In the genomic region with DNA sequence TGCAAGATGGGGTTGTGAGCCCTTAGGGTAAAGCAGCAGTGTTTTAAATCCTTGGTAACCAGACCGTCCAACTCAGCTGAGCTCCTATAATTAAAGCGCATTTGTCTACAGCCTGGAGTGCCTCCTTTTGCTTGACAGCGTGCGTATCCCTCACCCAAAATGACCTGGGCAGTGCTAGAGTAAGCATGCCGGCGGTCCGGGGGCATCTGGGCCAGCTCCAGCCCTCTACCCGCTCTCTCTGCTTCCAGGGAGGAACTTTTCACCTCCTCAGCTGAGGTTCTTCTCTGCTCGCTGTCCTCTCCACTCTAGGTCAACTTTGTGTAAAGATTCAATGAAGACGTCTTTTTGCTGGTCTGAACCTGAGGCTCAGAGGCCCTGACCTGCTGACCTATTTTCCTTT, we compare ENCODE assay signal across 35 cellular contexts.
DNase-seq lines count a peak whose midpoint lies in the region; ATAC-seq and TF ChIP-seq lines count a peak whose summit lies in the region.
"Had no signal": no experiment of that assay in that cellular context is flagged by ENCODE, and none has a peak within 500 bp of the region (broad histone marks: within the 10 kb centered on the region; RNA-seq: fewer than 3 reads in every experiment).

No MANE protein-coding gene starts in this region.

- TF ChIP-seq CTCF in esophagus muscularis mucosa (IDR thresholded peaks at IDR 0.05) (no peak), osteocyte (IDR thresholded peaks at IDR 0.05) (no peak)

- peak overlapping the region; percentile 30 for H3K18ac ChIP-seq in neuronal stem cell (ENCODE audit: low read length)

- H2BK5ac ChIP-seq in neuronal stem cell (ENCODE audit: low read length), result no peak overlapping the region

- H3K4me3 Mint-ChIP-seq in osteocyte (ENCODE audit: unreplicated experiment), result no peak overlapping the region
- no peak overlapping the region for H3K4me3 Mint-ChIP-seq in stimulated activated naive B cell treated with anti-CD40 and anti-IgM and Interleukin-4, amounts not matched to agents 10 μg/mL and 1 μg/mL and 100 μg/mL, for 72 hours
- H3K4me3 Mint-ChIP-seq: B cell; CD14-positive monocyte; CD4-positive, alpha-beta memory T cell; CD4-positive, alpha-beta T cell; CD4-positive, CD25-positive, alpha-beta regulatory T cell; CD8-positive, alpha-beta memory T cell; CD8-positive, alpha-beta T cell had no signal

- H3K9me3 ChIP-seq in esophagus muscularis mucosa (no peaks in the 10 kb centered on the region), neuronal stem cell (replicated peaks in 1 of 2; ENCODE audit: control insufficient read depth in 2 of 2, insufficient read depth in 1 of 2, low read depth in 1 of 2, low read length in 2 of 2) (peaks cover 0 to 4% of the 10 kb centered on the region in 2 donors)
- H3K9me3 ChIP-seq: A549, BE2C, BLaER1, Caco-2 had no signal

- H2BK120ac ChIP-seq in neuronal stem cell (ENCODE audit: low read depth, low read length), result no peak overlapping the region

- no peak overlapping the region for H3K23ac ChIP-seq in neuronal stem cell (ENCODE audit: low read depth, low read length, poor library complexity)

- no peak for TF ChIP-seq EP300 in esophagus muscularis mucosa (IDR thresholded peaks at IDR 0.05)

- H3K27ac ChIP-seq in esophagus muscularis mucosa (replicated peaks in 1 of 4) (no peak overlapping the region), neuronal stem cell (replicated peaks; ENCODE audit: low read length) (no peak overlapping the region)
- H3K27ac ChIP-seq: 22Rv1; A549; BLaER1; BLaER1 treated with 17β-estradiol and CSF1 and Interleukin-3, amounts not matched to agents 10 nM and 100 nM; C4-2B had no signal

- H2BK12ac ChIP-seq in neuronal stem cell (ENCODE audit: low read length), result no peak overlapping the region

- H3K4me2 ChIP-seq in neuronal stem cell (ENCODE audit: insufficient read depth, low read length, poor library complexity, severe bottlenecking), result no peak overlapping the region
- H3K4me2 ChIP-seq: A549; BLaER1; BLaER1 treated with 17β-estradiol and CSF1 and Interleukin-3, amounts not matched to agents 10 nM and 100 nM had no signal

- no peaks in the 10 kb centered on the region for H3K79me1 ChIP-seq in neuronal stem cell (ENCODE audit: low read depth, low read length)

- H3K27ac Mint-ChIP-seq in osteocyte (ENCODE audit: unreplicated experiment), result no peak overlapping the region
- H3K27ac Mint-ChIP-seq in stimulated activated naive B cell treated with anti-CD40 and anti-IgM and Interleukin-4, amounts not matched to agents 10 μg/mL and 1 μg/mL and 100 μg/mL, for 72 hours, result peak overlapping the region; percentile 11
- H3K27ac Mint-ChIP-seq: B cell; CD14-positive monocyte; CD4-positive, alpha-beta memory T cell; CD4-positive, alpha-beta T cell; CD4-positive, CD25-positive, alpha-beta regulatory T cell; CD8-positive, alpha-beta memory T cell; CD8-positive, alpha-beta T cell had no signal

- 82% methylated on average over 10 of the region's 10 CpGs for WGBS in esophagus muscularis mucosa
- no CpG with 5 or more reads among the region's 10 CpGs for WGBS in neuronal stem cell (ENCODE audit: extremely low coverage in 2 of 2, insufficient read length in 2 of 2, insufficient replicate concordance in 1 of 2), 2 donors

- no peak for TF ChIP-seq POLR2A in esophagus muscularis mucosa (IDR thresholded peaks at IDR 0.05; ENCODE audit: low read depth)

- DNase-seq in esophagus muscularis mucosa (ENCODE audit: extremely low spot score) (peak; percentile 75), neuronal stem cell (ENCODE audit: low spot score) (no peak), osteocyte (ENCODE audit: extremely low spot score, unreplicated experiment) (peak; percentile 75), mesenteric fat pad (ENCODE audit: low spot score) (no peak), NCI-H1417 (lab: John Stamatoyannopoulos, UW) (no peak)
- DNase-seq in stimulated activated naive B cell treated with anti-CD40 and anti-IgM and Interleukin-4, amounts not matched to agents 10 μg/mL and 1 μg/mL and 100 μg/mL, for 72 hours, result no peak
- DNase-seq: 8988T; ACHN; AML-193; BE2C; C1 segment of cervical spinal cord; Caco-2; Calu3; CD4-positive, alpha-beta memory T cell; CD4-positive, alpha-beta T cell; CD4-positive, CD25-positive, alpha-beta regulatory T cell; CD8-positive, alpha-beta memory T cell; CD8-positive, alpha-beta T cell; COR-L47; DMS 273 treated with DMSO at 0.1 percent for 48 hours; DMS153; DMS53; DMS79; DMS79 treated with DMSO at 0.1 percent for 48 hours; DND-41; EL had no signal

- H3K4ac ChIP-seq in neuronal stem cell (ENCODE audit: low read length), result no peak overlapping the region

- H3K14ac ChIP-seq in neuronal stem cell (ENCODE audit: low read length), result no peak overlapping the region

- H4K91ac ChIP-seq in neuronal stem cell (ENCODE audit: low read depth, low read length, poor library complexity), result no peak overlapping the region

- intact Hi-C loops in esophagus muscularis mucosa (cut with DNase I), result no loop called here

- H3K9me3 Mint-ChIP-seq in osteocyte (ENCODE audit: unreplicated experiment), result no peaks in the 10 kb centered on the region
- peaks cover 3 to 7% of the 10 kb centered on the region in 2 donors for H3K9me3 Mint-ChIP-seq in stimulated activated naive B cell treated with anti-CD40 and anti-IgM and Interleukin-4, amounts not matched to agents 10 μg/mL and 1 μg/mL and 100 μg/mL, for 72 hours
- H3K9me3 Mint-ChIP-seq: CD8-positive, alpha-beta T cell had no signal

- no peaks in the 10 kb centered on the region for H3K4me1 ChIP-seq in esophagus muscularis mucosa
- H3K4me1 ChIP-seq in neuronal stem cell (ENCODE audit: control insufficient read depth in 2 of 2, insufficient read depth in 1 of 2, low read depth in 1 of 2, low read length in 2 of 2), result peaks cover 0 to 9% of the 10 kb centered on the region in 2 donors
- H3K4me1 ChIP-seq: A549, BE2C, BLaER1, Caco-2 had no signal

- no peak for ATAC-seq in stimulated activated naive B cell treated with anti-CD40 and anti-IgM and Interleukin-4, amounts not matched to agents 10 μg/mL and 1 μg/mL and 100 μg/mL, for 72 hours (replicated peaks)
- no peak for ATAC-seq in HG03432 (IDR thresholded peaks at IDR 0.05; ENCODE audit: unreplicated experiment)
- no peak for ATAC-seq in HG02840 (IDR thresholded peaks at IDR 0.05; ENCODE audit: low FRiP score, unreplicated experiment)
- ATAC-seq: A549; CD8-positive, alpha-beta T cell had no signal

- no peaks in the 10 kb centered on the region for H3K27me3 Mint-ChIP-seq in osteocyte (ENCODE audit: unreplicated experiment)
- peaks cover 6 to 15% of the 10 kb centered on the region in 2 donors for H3K27me3 Mint-ChIP-seq in stimulated activated naive B cell treated with anti-CD40 and anti-IgM and Interleukin-4, amounts not matched to agents 10 μg/mL and 1 μg/mL and 100 μg/mL, for 72 hours
- H3K27me3 Mint-ChIP-seq: B cell; CD4-positive, alpha-beta memory T cell; CD4-positive, CD25-positive, alpha-beta regulatory T cell had no signal

- H2AFZ ChIP-seq in neuronal stem cell (ENCODE audit: low read length), result no peak overlapping the region

- no peaks in the 10 kb centered on the region for H3K36me3 Mint-ChIP-seq in osteocyte (ENCODE audit: unreplicated experiment)
- H3K36me3 Mint-ChIP-seq in stimulated activated naive B cell treated with anti-CD40 and anti-IgM and Interleukin-4, amounts not matched to agents 10 μg/mL and 1 μg/mL and 100 μg/mL, for 72 hours, result peaks cover 4 to 9% of the 10 kb centered on the region in 2 donors
- H3K36me3 Mint-ChIP-seq: CD14-positive monocyte; CD4-positive, alpha-beta memory T cell; CD4-positive, CD25-positive, alpha-beta regulatory T cell had no signal

- no peak overlapping the region for H4K8ac ChIP-seq in neuronal stem cell (ENCODE audit: low read depth, low read length)

- no peaks in the 10 kb centered on the region for H3K4me1 Mint-ChIP-seq in osteocyte (ENCODE audit: unreplicated experiment)
- H3K4me1 Mint-ChIP-seq in stimulated activated naive B cell treated with anti-CD40 and anti-IgM and Interleukin-4, amounts not matched to agents 10 μg/mL and 1 μg/mL and 100 μg/mL, for 72 hours, result peaks cover 8 to 11% of the 10 kb centered on the region in 2 donors
- H3K4me1 Mint-ChIP-seq: B cell; CD8-positive, alpha-beta memory T cell had no signal

- no peak overlapping the region for H2AK5ac ChIP-seq in neuronal stem cell (ENCODE audit: low read depth, low read length)

- H3K9ac ChIP-seq in neuronal stem cell (ENCODE audit: low read depth, low read length, poor library complexity), result no peak overlapping the region
- H3K9ac ChIP-seq: BLaER1; BLaER1 treated with 17β-estradiol and CSF1 and Interleukin-3, amounts not matched to agents 10 nM and 100 nM had no signal

- H3K36me3 ChIP-seq in esophagus muscularis mucosa (no peaks in the 10 kb centered on the region), neuronal stem cell (replicated peaks in 1 of 2; ENCODE audit: control insufficient read depth in 2 of 2, insufficient read depth in 2 of 2, low read length in 2 of 2) (no peaks in the 10 kb centered on the region)
- H3K36me3 ChIP-seq: BE2C; BLaER1; BLaER1 treated with 17β-estradiol and CSF1 and Interleukin-3, amounts not matched to agents 10 nM and 100 nM had no signal

- H3K4me3 ChIP-seq in esophagus muscularis mucosa (no peak overlapping the region), neuronal stem cell (ENCODE audit: low read length in 2 of 2) (no peak overlapping the region)
- H3K4me3 ChIP-seq: A549; BLaER1; BLaER1 treated with 17β-estradiol and CSF1 and Interleukin-3, amounts not matched to agents 10 nM and 100 nM had no signal

- H3K27me3 ChIP-seq in esophagus muscularis mucosa (peaks cover 0 to 6% (median 0%) of the 10 kb centered on the region in 4 donors), neuronal stem cell (ENCODE audit: control insufficient read depth in 3 of 3, insufficient read depth in 3 of 3, low read depth in 1 of 3, low read length in 3 of 3) (peaks cover 0 to 3% (median 0%) of the 10 kb centered on the region in 3 experiments)
- H3K27me3 ChIP-seq: BE2C; BLaER1; BLaER1 treated with 17β-estradiol and CSF1 and Interleukin-3, amounts not matched to agents 10 nM and 100 nM had no signal

- no peak overlapping the region for H2BK15ac ChIP-seq in neuronal stem cell (ENCODE audit: low read length)

Comparison
In these comparisons a context has a peak if more than half of its experiments do, and no peak if none do; other contexts are left out.
1. DNase-seq: peak in esophagus muscularis mucosa (single experiment) and osteocyte (single experiment); none in neuronal stem cell (single experiment), stimulated activated naive B cell treated with anti-CD40 and anti-IgM and Interleukin-4, amounts not matched to agents 10 μg/mL and 1 μg/mL and 100 μg/mL, for 72 hours (single experiment), mesenteric fat pad (single experiment) and NCI-H1417 (0 of 3).